1 cellular context compared by ENCODE assay signal in genomic region chr4:176444741-176445140, GRCh38.
A peak's percentile ranks its signal among the peaks of the same experiment; 100 is the strongest.
TF ChIP-seq lines count a peak whose summit lies in the region.

No MANE protein-coding gene starts in this region.

TF ChIP-seq in SK-N-SH, 30 proteins besides CTCF, POLR2A, EP300 and RAD21 (continued from another document):
- TF ChIP-seq ZBTB33 (IDR thresholded peaks at IDR 0.05; ENCODE audit: borderline replicate concordance, low read depth), result no peak
- TF ChIP-seq FOSL2 (IDR thresholded peaks at IDR 0.05; ENCODE audit: borderline replicate concordance, low read depth), result peak; percentile 54; the same call in 1 of the 2 replicates
- TF ChIP-seq NRF1 (IDR thresholded peaks at IDR 0.05; ENCODE audit: low read depth, low read length), result no peak
- TF ChIP-seq NFIC (IDR thresholded peaks at IDR 0.05; ENCODE audit: borderline replicate concordance), result peak; percentile 49; the same call in 1 of the 2 replicates
TF ChIP-seq in SK-N-SH: peak in this region for 7.
